Comparison of ENCODE assay signal across 8 cellular contexts in genomic region chr6:28597217-28597835, GRCh38.
A peak's percentile ranks its signal among the peaks of the same experiment; 100 is the strongest.
DNase-seq lines count a peak whose midpoint lies in the region; ATAC-seq and TF ChIP-seq lines count a peak whose summit lies in the region.

No MANE protein-coding gene starts in this region.

- TF ChIP-seq CTCF in transverse colon (IDR thresholded peaks at IDR 0.05) (no peak), spleen (IDR thresholded peaks at IDR 0.05 in 8 of 11, conservative IDR thresholded peaks at IDR 0.05 in 3 of 11) (no peak)

- H3K4me1 Mint-ChIP-seq in activated T-cell treated with anti-CD3 and anti-CD28 coated beads, Interleukin-2, amount 50 U/mL, for 72 hours (ENCODE audit: low read depth) = peaks cover 8% of the 10 kb centered on the region

- intact Hi-C loops in transverse colon (cut with DNase I; ENCODE audit: low total_unique reads) (no loop called here), spleen (cut with DNase I; ENCODE audit: low total_unique reads) (no loop called here)

- no peak for TF ChIP-seq EP300 in transverse colon (IDR thresholded peaks at IDR 0.05; ENCODE audit: low read depth)

- H3K4me3 Mint-ChIP-seq in activated T-cell treated with anti-CD3 and anti-CD28 coated beads, Interleukin-2, amount 50 U/mL, for 72 hours = peak overlapping the region; percentile 64 to 71

- peak; percentile 52 to 67 for ATAC-seq in activated T-cell treated with anti-CD3 and anti-CD28 coated beads, Interleukin-2, amount 50 U/mL, for 72 hours (replicated peaks in 1 of 2)
- ATAC-seq in HG03442 (IDR thresholded peaks at IDR 0.05; ENCODE audit: unreplicated experiment) = no peak

- TF ChIP-seq POLR2A in transverse colon (IDR thresholded peaks at IDR 0.05) (no peak), spleen (IDR thresholded peaks at IDR 0.05) (no peak)

- H3K36me3 Mint-ChIP-seq in activated T-cell treated with anti-CD3 and anti-CD28 coated beads, Interleukin-2, amount 50 U/mL, for 72 hours (ENCODE audit: insufficient read depth in 2 of 2) = peaks cover 0 to 1% of the 10 kb centered on the region in 2 donors

- 20 to 28% methylated on average over 7 to 18 of the region's 18 CpGs for WGBS in transverse colon (ENCODE audit: low coverage in 1 of 2), 2 donors
- 10 to 16% (median 12%) methylated on average over 18 of the region's 18 CpGs for WGBS in spleen, 5 donors

- H3K4me3 ChIP-seq in iPS-20b (ENCODE audit: low read length) (peak overlapping the region; percentile 89), transverse colon (no peak overlapping the region), spleen (no peak overlapping the region)

- H3K27me3 ChIP-seq in iPS-20b (ENCODE audit: insufficient read depth, low read length) (no peaks in the 10 kb centered on the region), transverse colon (peaks cover 56% of the 10 kb centered on the region), spleen (replicated peaks in 1 of 7) (peaks cover 0 to 68% (median 10%) of the 10 kb centered on the region in 7 donors)

- H3K27ac ChIP-seq in iPS-20b (ENCODE audit: low read length) = no peak overlapping the region
- H3K27ac ChIP-seq in transverse colon = no peak overlapping the region
- H3K27ac ChIP-seq in spleen = no peak overlapping the region

- H3K9me3 ChIP-seq in iPS-20b (ENCODE audit: insufficient read depth, low read depth, low read length) = no peaks in the 10 kb centered on the region
- H3K9me3 ChIP-seq in transverse colon = no peaks in the 10 kb centered on the region
- no peaks in the 10 kb centered on the region for H3K9me3 ChIP-seq in spleen

- H3K4me1 ChIP-seq in iPS-20b (ENCODE audit: insufficient read depth, low read length) = no peaks in the 10 kb centered on the region
- H3K4me1 ChIP-seq in transverse colon = no peaks in the 10 kb centered on the region
- H3K4me1 ChIP-seq in spleen = no peaks in the 10 kb centered on the region

- DNase-seq in SKM-1 treated with dmso at 0.1 percent for 144 hours (lab: John Stamatoyannopoulos, UW; ENCODE audit: unreplicated experiment) = peak; percentile 35
- DNase-seq in SKM-1 (lab: John Stamatoyannopoulos, UW; ENCODE audit: unreplicated experiment) = no peak
- DNase-seq in NCI-H1694 (lab: John Stamatoyannopoulos, UW) = peak; percentile 83
- DNase-seq in activated T-cell treated with anti-CD3 and anti-CD28 coated beads, Interleukin-2, amount 50 U/mL, for 72 hours = peak; percentile 30 to 42
- DNase-seq in transverse colon = no peak
- no peak for DNase-seq in spleen

- no peaks in the 10 kb centered on the region for H3K9me3 Mint-ChIP-seq in activated T-cell treated with anti-CD3 and anti-CD28 coated beads, Interleukin-2, amount 50 U/mL, for 72 hours

- in situ Hi-C loops in transverse colon (cut with MboI; ENCODE audit: low pct_ligation_motif_present in 1 of 4, low pct_unique_long_range_greater_than_20kb in 1 of 4, low sequenced_read_pairs in 3 of 4) = no loop called here

- H3K36me3 ChIP-seq in iPS-20b (ENCODE audit: insufficient read depth, low read depth, low read length) (no peaks in the 10 kb centered on the region), transverse colon (no peaks in the 10 kb centered on the region), spleen (no peaks in the 10 kb centered on the region)

- peaks cover 48% of the 10 kb centered on the region for H3K27me3 Mint-ChIP-seq in activated T-cell treated with anti-CD3 and anti-CD28 coated beads, Interleukin-2, amount 50 U/mL, for 72 hours (ENCODE audit: low read depth)

- no peak overlapping the region for H3K27ac Mint-ChIP-seq in activated T-cell treated with anti-CD3 and anti-CD28 coated beads, Interleukin-2, amount 50 U/mL, for 72 hours

- peak overlapping the region; percentile 56; the same call in 1 of the 2 replicates for H3K9ac ChIP-seq in iPS-20b (ENCODE audit: low read depth, low read length)

Comparison
In these comparisons a context has a peak if more than half of its experiments do, and no peak if none do; other contexts are left out.
1. DNase-seq: peak in SKM-1 treated with dmso at 0.1 percent for 144 hours (single experiment), NCI-H1694 (single experiment) and activated T-cell treated with anti-CD3 and anti-CD28 coated beads, Interleukin-2, amount 50 U/mL, for 72 hours (2 of 2); none in SKM-1 (single experiment), transverse colon (single experiment) and spleen (single experiment).